In the genomic region with DNA sequence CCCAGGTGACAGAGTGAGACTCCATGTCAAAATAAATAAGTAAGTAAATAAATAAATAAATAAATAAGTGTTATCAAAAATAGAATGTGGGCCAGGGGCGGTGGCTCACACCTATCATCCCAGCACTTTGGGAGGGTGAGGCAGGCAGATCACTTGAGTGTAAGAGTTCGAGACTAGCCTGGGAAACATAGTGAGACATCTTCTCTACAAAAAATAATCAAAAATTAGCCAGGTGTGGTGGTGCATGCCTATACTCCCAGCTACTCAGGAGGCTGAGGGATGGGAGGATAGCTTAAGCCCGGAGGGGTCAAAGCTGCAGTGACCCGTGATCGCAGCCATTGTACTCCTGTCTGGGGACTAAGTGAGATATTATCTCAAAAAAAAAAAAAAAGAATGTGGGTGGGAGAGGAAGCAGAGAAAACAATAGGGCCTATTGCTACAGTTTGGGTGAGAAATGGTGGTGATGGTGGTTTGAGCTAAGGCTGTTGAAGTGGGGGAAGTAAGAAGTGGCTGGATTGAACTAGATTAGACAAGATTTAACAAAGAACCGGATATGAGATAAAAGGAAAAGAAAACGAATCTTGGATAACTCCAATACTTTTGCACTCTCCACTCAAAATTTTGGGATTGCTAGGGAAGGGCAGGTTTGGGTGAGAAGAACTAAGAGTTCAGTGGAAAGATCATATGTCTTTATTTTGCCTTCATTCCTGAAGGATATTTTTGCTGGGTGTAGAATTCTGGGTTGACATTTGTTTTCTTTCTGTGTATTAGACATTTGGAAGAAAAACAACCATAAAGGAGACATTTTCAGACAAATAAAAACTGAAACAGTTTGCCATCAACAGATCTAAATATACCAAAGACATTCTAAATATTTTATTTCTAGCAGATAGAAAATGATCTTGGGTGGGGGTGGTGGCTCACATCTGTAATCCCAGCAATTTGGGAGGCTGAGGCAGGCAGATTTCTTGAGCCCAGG, we compare ENCODE assay signal across 1 cellular context.
TF ChIP-seq lines count a peak whose summit lies in the region.

No MANE protein-coding gene starts in this region.

TF ChIP-seq in GM12878, 131 proteins besides CTCF, POLR2A, EP300 and RAD21 (continued from another document and continues in another):
- no peak for TF ChIP-seq ZBTB11 (CRISPR knock-in tag; IDR thresholded peaks at IDR 0.05)
- TF ChIP-seq ATF7 (IDR thresholded peaks at IDR 0.05; ENCODE audit: low read depth), result no peak
- TF ChIP-seq HDAC2 (IDR thresholded peaks at IDR 0.05), result no peak
- TF ChIP-seq, protein P1, sequence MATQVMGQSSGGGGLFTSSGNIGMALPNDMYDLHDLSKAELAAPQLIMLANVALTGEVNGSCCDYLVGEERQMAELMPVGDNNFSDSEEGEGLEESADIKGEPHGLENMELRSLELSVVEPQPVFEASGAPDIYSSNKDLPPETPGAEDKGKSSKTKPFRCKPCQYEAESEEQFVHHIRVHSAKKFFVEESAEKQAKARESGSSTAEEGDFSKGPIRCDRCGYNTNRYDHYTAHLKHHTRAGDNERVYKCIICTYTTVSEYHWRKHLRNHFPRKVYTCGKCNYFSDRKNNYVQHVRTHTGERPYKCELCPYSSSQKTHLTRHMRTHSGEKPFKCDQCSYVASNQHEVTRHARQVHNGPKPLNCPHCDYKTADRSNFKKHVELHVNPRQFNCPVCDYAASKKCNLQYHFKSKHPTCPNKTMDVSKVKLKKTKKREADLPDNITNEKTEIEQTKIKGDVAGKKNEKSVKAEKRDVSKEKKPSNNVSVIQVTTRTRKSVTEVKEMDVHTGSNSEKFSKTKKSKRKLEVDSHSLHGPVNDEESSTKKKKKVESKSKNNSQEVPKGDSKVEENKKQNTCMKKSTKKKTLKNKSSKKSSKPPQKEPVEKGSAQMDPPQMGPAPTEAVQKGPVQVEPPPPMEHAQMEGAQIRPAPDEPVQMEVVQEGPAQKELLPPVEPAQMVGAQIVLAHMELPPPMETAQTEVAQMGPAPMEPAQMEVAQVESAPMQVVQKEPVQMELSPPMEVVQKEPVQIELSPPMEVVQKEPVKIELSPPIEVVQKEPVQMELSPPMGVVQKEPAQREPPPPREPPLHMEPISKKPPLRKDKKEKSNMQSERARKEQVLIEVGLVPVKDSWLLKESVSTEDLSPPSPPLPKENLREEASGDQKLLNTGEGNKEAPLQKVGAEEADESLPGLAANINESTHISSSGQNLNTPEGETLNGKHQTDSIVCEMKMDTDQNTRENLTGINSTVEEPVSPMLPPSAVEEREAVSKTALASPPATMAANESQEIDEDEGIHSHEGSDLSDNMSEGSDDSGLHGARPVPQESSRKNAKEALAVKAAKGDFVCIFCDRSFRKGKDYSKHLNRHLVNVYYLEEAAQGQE (IDR thresholded peaks at IDR 0.05; ENCODE audit: low read depth, low read length), result no peak
- TF ChIP-seq ZBTB4 (CRISPR knock-in tag; IDR thresholded peaks at IDR 0.05), result no peak
- TF ChIP-seq, protein P2, sequence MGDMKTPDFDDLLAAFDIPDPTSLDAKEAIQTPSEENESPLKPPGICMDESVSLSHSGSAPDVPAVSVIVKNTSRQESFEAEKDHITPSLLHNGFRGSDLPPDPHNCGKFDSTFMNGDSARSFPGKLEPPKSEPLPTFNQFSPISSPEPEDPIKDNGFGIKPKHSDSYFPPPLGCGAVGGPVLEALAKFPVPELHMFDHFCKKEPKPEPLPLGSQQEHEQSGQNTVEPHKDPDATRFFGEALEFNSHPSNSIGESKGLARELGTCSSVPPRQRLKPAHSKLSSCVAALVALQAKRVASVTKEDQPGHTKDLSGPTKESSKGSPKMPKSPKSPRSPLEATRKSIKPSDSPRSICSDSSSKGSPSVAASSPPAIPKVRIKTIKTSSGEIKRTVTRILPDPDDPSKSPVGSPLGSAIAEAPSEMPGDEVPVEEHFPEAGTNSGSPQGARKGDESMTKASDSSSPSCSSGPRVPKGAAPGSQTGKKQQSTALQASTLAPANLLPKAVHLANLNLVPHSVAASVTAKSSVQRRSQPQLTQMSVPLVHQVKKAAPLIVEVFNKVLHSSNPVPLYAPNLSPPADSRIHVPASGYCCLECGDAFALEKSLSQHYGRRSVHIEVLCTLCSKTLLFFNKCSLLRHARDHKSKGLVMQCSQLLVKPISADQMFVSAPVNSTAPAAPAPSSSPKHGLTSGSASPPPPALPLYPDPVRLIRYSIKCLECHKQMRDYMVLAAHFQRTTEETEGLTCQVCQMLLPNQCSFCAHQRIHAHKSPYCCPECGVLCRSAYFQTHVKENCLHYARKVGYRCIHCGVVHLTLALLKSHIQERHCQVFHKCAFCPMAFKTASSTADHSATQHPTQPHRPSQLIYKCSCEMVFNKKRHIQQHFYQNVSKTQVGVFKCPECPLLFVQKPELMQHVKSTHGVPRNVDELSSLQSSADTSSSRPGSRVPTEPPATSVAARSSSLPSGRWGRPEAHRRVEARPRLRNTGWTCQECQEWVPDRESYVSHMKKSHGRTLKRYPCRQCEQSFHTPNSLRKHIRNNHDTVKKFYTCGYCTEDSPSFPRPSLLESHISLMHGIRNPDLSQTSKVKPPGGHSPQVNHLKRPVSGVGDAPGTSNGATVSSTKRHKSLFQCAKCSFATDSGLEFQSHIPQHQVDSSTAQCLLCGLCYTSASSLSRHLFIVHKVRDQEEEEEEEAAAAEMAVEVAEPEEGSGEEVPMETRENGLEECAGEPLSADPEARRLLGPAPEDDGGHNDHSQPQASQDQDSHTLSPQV (IDR thresholded peaks at IDR 0.05), result no peak
- no peak for TF ChIP-seq SIN3A (IDR thresholded peaks at IDR 0.05; ENCODE audit: low read depth, low read length)
- peak; percentile 75; the same call in 1 of the 2 replicates for TF ChIP-seq NR2F1 (conservative IDR thresholded peaks at IDR 0.05)
- no peak for TF ChIP-seq POLR2AphosphoS5 (IDR thresholded peaks at IDR 0.05; ENCODE audit: low read length)
- TF ChIP-seq FOS (IDR thresholded peaks at IDR 0.05; ENCODE audit: borderline replicate concordance, extremely low read depth, insufficient read length), result no peak
- no peak for TF ChIP-seq BCLAF1 (IDR thresholded peaks at IDR 0.05)
- TF ChIP-seq JUND (IDR thresholded peaks at IDR 0.05; ENCODE audit: low read depth, low read length), result no peak
- TF ChIP-seq, protein P3, sequence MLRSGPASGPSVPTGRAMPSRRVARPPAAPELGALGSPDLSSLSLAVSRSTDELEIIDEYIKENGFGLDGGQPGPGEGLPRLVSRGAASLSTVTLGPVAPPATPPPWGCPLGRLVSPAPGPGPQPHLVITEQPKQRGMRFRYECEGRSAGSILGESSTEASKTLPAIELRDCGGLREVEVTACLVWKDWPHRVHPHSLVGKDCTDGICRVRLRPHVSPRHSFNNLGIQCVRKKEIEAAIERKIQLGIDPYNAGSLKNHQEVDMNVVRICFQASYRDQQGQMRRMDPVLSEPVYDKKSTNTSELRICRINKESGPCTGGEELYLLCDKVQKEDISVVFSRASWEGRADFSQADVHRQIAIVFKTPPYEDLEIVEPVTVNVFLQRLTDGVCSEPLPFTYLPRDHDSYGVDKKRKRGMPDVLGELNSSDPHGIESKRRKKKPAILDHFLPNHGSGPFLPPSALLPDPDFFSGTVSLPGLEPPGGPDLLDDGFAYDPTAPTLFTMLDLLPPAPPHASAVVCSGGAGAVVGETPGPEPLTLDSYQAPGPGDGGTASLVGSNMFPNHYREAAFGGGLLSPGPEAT (IDR thresholded peaks at IDR 0.05; ENCODE audit: low read depth), result peak; percentile 44; the same call in 1 of the 2 replicates
- no peak for TF ChIP-seq SIX5 (IDR thresholded peaks at IDR 0.05; ENCODE audit: low read depth, low read length, severe bottlenecking)
- no peak for TF ChIP-seq IRF4 (IDR thresholded peaks at IDR 0.05; ENCODE audit: low read depth, low read length)
- TF ChIP-seq YBX1 (IDR thresholded peaks at IDR 0.05), result no peak
- TF ChIP-seq MEF2B (IDR thresholded peaks at IDR 0.05; ENCODE audit: partially characterized antibody, poor library complexity, severe bottlenecking), result peak; percentile 32
- TF ChIP-seq RB1 (IDR thresholded peaks at IDR 0.05; ENCODE audit: borderline replicate concordance), result no peak
- no peak for TF ChIP-seq ESRRA (IDR thresholded peaks at IDR 0.05; ENCODE audit: low read length)
- peak; percentile 47 for TF ChIP-seq MTA2 (IDR thresholded peaks at IDR 0.05; ENCODE audit: low read depth)
- no peak for TF ChIP-seq RCOR1 (conservative IDR thresholded peaks at IDR 0.05; ENCODE audit: low read depth, low read length)
- TF ChIP-seq E2F4 (IDR thresholded peaks at IDR 0.05; ENCODE audit: low read depth, low read length), result no peak
- TF ChIP-seq ASH2L (IDR thresholded peaks at IDR 0.05; ENCODE audit: borderline replicate concordance, low read depth), result no peak
- no peak for TF ChIP-seq PAX5 (IDR thresholded peaks at IDR 0.05; ENCODE audit: borderline replicate concordance, low read depth, low read length)
- TF ChIP-seq IKZF2 (IDR thresholded peaks at IDR 0.05), result peak; percentile 6 to 62; a peak in 2 of 4 replicates
- TF ChIP-seq ZBED1 (IDR thresholded peaks at IDR 0.05; ENCODE audit: borderline replicate concordance), result no peak
- TF ChIP-seq ETV6 (conservative IDR thresholded peaks at IDR 0.05 in 1 of 2, IDR thresholded peaks at IDR 0.05 in 1 of 2; ENCODE audit: borderline replicate concordance in 1 of 2, low read depth in 1 of 2), result no peak
- no peak for TF ChIP-seq USF1 (IDR thresholded peaks at IDR 0.05; ENCODE audit: borderline replicate concordance, extremely low read length, insufficient read depth, low read depth, low read length)
- TF ChIP-seq CEBPB (IDR thresholded peaks at IDR 0.05; ENCODE audit: borderline replicate concordance in 1 of 2, low read depth in 2 of 2, low read length in 2 of 2), result no peak
- no peak for TF ChIP-seq MEF2A (IDR thresholded peaks at IDR 0.05; ENCODE audit: insufficient read depth, low read depth, low read length)
